In the genomic region with DNA sequence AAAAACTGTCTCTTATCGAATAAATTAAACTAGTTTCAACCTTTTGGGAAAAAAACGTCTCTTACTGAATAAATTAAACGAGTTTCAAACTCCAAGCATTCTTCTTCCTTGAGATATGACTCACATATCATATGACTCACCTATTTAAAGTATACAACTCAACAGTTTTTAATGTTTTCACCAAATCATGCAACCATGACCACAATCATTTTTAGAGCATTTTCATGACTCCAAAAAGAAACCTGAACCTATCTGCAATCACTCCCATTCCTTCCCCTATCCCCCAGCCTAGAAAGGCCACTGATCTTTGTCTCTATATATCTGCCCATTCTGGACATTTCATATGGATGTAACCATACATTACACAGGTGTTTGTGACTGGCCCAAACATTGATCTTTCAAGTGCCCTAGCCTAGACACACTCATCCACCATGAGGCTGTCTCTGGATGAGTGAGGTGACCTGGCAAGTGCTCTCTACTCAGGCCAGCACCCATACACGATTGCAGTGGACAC, we compare ENCODE assay signal across 9 cellular contexts.
DNase-seq lines count a peak whose midpoint lies in the region; ATAC-seq lines count a peak whose summit lies in the region.
"Had no signal": no experiment of that assay in that cellular context is flagged by ENCODE, and none has a peak within 500 bp of the region (broad histone marks: within the 10 kb centered on the region; RNA-seq: fewer than 3 reads in every experiment).

No MANE protein-coding gene starts in this region.

- H3K9me3 Mint-ChIP-seq in CD8-positive, alpha-beta memory T cell, result no peaks in the 10 kb centered on the region
- H3K9me3 Mint-ChIP-seq in activated T-helper 2 cell treated with anti-CD3 and anti-CD28 coated beads, Interferon-gamma antibody, Interleukin-2, Interleukin-4, amounts not matched to agents 10 μg/mL and 5 μg/mL and 100 μg/mL, durations not matched to agents 14 hours and 24 hours and 36 hours, result no peaks in the 10 kb centered on the region
- H3K9me3 Mint-ChIP-seq in memory B cell, result no peaks in the 10 kb centered on the region

- DNase-seq in CD8-positive, alpha-beta memory T cell, result no peak
- DNase-seq in activated T-helper 2 cell treated with anti-CD3 and anti-CD28 coated beads, Interferon-gamma antibody, Interleukin-2, Interleukin-4, amounts not matched to agents 10 μg/mL and 5 μg/mL and 100 μg/mL, durations not matched to agents 14 hours and 24 hours and 36 hours (ENCODE audit: low spot score), result no peak
- DNase-seq in memory B cell (ENCODE audit: low spot score in 2 of 2), result no peak
- DNase-seq in H7, result no peak
- no peak for DNase-seq in activated gamma-delta T cell treated with Interleukin-2 at 50 U/mL for 16 hours
- DNase-seq in C1 segment of cervical spinal cord (lab: John Stamatoyannopoulos, UW), result no peak
- DNase-seq in NCI-H187 (lab: John Stamatoyannopoulos, UW), result no peak
- DNase-seq: NCI-H2081 had no signal

- H3K27me3 ChIP-seq in CD8-positive, alpha-beta memory T cell (ENCODE audit: insufficient read depth, low read length, poor library complexity, severe bottlenecking), result no peaks in the 10 kb centered on the region
- no peaks in the 10 kb centered on the region for H3K27me3 ChIP-seq in H7 (ENCODE audit: control insufficient read depth, insufficient read depth, low read length)

- POLR2A ChIA-PET in CD8-positive, alpha-beta memory T cell (lab: Charles Lee), result interaction anchor here (1.0 to 1.2 kb wide), 2 partner anchors 13 to 51 kb away, joined by 4 to 6 read pairs; no protein-coding TSS in a partner anchor

- no peaks in the 10 kb centered on the region for H3K9me3 ChIP-seq in CD8-positive, alpha-beta memory T cell (ENCODE audit: low read length)

- no peaks in the 10 kb centered on the region for H3K27me3 Mint-ChIP-seq in CD8-positive, alpha-beta memory T cell
- H3K27me3 Mint-ChIP-seq in activated T-helper 2 cell treated with anti-CD3 and anti-CD28 coated beads, Interferon-gamma antibody, Interleukin-2, Interleukin-4, amounts not matched to agents 10 μg/mL and 5 μg/mL and 100 μg/mL, durations not matched to agents 14 hours and 24 hours and 36 hours (ENCODE audit: low read depth), result no peaks in the 10 kb centered on the region
- no peaks in the 10 kb centered on the region for H3K27me3 Mint-ChIP-seq in memory B cell

- peaks cover 85 to 97% (median 92%) of the 10 kb centered on the region in 3 donors for H3K4me1 Mint-ChIP-seq in CD8-positive, alpha-beta memory T cell
- peaks cover 49% of the 10 kb centered on the region for H3K4me1 Mint-ChIP-seq in activated T-helper 2 cell treated with anti-CD3 and anti-CD28 coated beads, Interferon-gamma antibody, Interleukin-2, Interleukin-4, amounts not matched to agents 10 μg/mL and 5 μg/mL and 100 μg/mL, durations not matched to agents 14 hours and 24 hours and 36 hours (ENCODE audit: low read depth)
- peaks cover 61% of the 10 kb centered on the region for H3K4me1 Mint-ChIP-seq in memory B cell

- peak overlapping the region; percentile 5 to 67 (median 38) for H3K4me3 Mint-ChIP-seq in CD8-positive, alpha-beta memory T cell
- no peak overlapping the region for H3K4me3 Mint-ChIP-seq in activated T-helper 2 cell treated with anti-CD3 and anti-CD28 coated beads, Interferon-gamma antibody, Interleukin-2, Interleukin-4, amounts not matched to agents 10 μg/mL and 5 μg/mL and 100 μg/mL, durations not matched to agents 14 hours and 24 hours and 36 hours (ENCODE audit: low read depth)
- peak overlapping the region; percentile 58 for H3K4me3 Mint-ChIP-seq in memory B cell

- H3K4me1 ChIP-seq in CD8-positive, alpha-beta memory T cell (ENCODE audit: insufficient read depth, low read length), result peaks cover 83% of the 10 kb centered on the region

- peak overlapping the region; percentile 10 for H3K27ac ChIP-seq in CD8-positive, alpha-beta memory T cell (ENCODE audit: low read depth, low read length)

- peaks cover 16% of the 10 kb centered on the region for H3K36me3 ChIP-seq in CD8-positive, alpha-beta memory T cell (ENCODE audit: insufficient read depth, low read length)
- no peaks in the 10 kb centered on the region for H3K36me3 ChIP-seq in H7 (replicated peaks; ENCODE audit: control insufficient read depth, insufficient read depth, low read length)

- peak; percentile 26 for ATAC-seq in HG03175 (IDR thresholded peaks at IDR 0.05; ENCODE audit: unreplicated experiment)
- no peak for ATAC-seq in memory B cell (ENCODE audit: low read depth)

- peak overlapping the region; percentile 85 to 98 (median 92) for H3K27ac Mint-ChIP-seq in CD8-positive, alpha-beta memory T cell
- H3K27ac Mint-ChIP-seq in activated T-helper 2 cell treated with anti-CD3 and anti-CD28 coated beads, Interferon-gamma antibody, Interleukin-2, Interleukin-4, amounts not matched to agents 10 μg/mL and 5 μg/mL and 100 μg/mL, durations not matched to agents 14 hours and 24 hours and 36 hours, result peak overlapping the region; percentile 47
- peak overlapping the region; percentile 91 for H3K27ac Mint-ChIP-seq in memory B cell

- peaks cover 12 to 65% (median 13%) of the 10 kb centered on the region in 3 donors for H3K36me3 Mint-ChIP-seq in CD8-positive, alpha-beta memory T cell
- peaks cover 43% of the 10 kb centered on the region for H3K36me3 Mint-ChIP-seq in activated T-helper 2 cell treated with anti-CD3 and anti-CD28 coated beads, Interferon-gamma antibody, Interleukin-2, Interleukin-4, amounts not matched to agents 10 μg/mL and 5 μg/mL and 100 μg/mL, durations not matched to agents 14 hours and 24 hours and 36 hours (ENCODE audit: low read depth)
- H3K36me3 Mint-ChIP-seq in memory B cell, result peaks cover 12% of the 10 kb centered on the region

- intact Hi-C loops in activated T-helper 2 cell treated with anti-CD3 and anti-CD28 coated beads, Interferon-gamma antibody, Interleukin-2, Interleukin-4, amounts not matched to agents 10 μg/mL and 5 μg/mL and 100 μg/mL, durations not matched to agents 14 hours and 24 hours and 36 hours (cut with micrococcal nuclease), result loop anchor here (2.0 kb wide), 2 partner anchors 18 to 28 kb away; no protein-coding TSS in a partner anchor

- H3K4me3 ChIP-seq in CD8-positive, alpha-beta memory T cell (ENCODE audit: low read length), result no peak overlapping the region
- H3K4me3 ChIP-seq in H7 (ENCODE audit: insufficient read depth, low read depth, low read length), result no peak overlapping the region

- CTCF ChIA-PET in CD8-positive, alpha-beta memory T cell (lab: Charles Lee), result interaction anchor here (1.1 to 2.0 kb wide), 4 partner anchors 12 to 55 kb away, joined by 3 to 8 read pairs (median 4); no protein-coding TSS in a partner anchor
